ENCODE assay signal across 7 cellular contexts in genomic region chr17:4365628-4366311, GRCh38. TPM values are rescaled to one million over a fixed set of nuclear protein-coding genes. Genes with fewer than 3 reads are reported as not detected.
A peak's percentile ranks its signal among the peaks of the same experiment; 100 is the strongest.
DNase-seq lines count a peak whose midpoint lies in the region; ATAC-seq and TF ChIP-seq lines count a peak whose summit lies in the region.

No MANE protein-coding gene starts in this region.

- peaks cover 56% of the 10 kb centered on the region for H3K79me2 ChIP-seq in PC-3 (ENCODE audit: low read length)

- in situ Hi-C loops in G401 (cut with HindIII; ENCODE audit: low sequenced_read_pairs) = no loop called here

- H3K9me3 ChIP-seq in PC-3 (ENCODE audit: low read length) (no peaks in the 10 kb centered on the region), iPS-20b (ENCODE audit: insufficient read depth, low read depth, low read length) (no peaks in the 10 kb centered on the region; the same call in 1 of the 2 replicates), spleen (no peaks in the 10 kb centered on the region)

- DNase-seq in PC-3 (no peak), astrocyte of the hippocampus (ENCODE audit: low read depth, low spot score) (peak; percentile 59), spleen (peak; percentile 92), G401 (ENCODE audit: low spot score) (no peak)

- H3K27ac ChIP-seq in PC-3 (ENCODE audit: low read length) = peak overlapping the region; percentile 71
- peak overlapping the region; percentile 87 for H3K27ac ChIP-seq in iPS-20b (ENCODE audit: low read length)
- peak overlapping the region; percentile 95 to 100 (median 98) for H3K27ac ChIP-seq in spleen

- peaks cover 4% of the 10 kb centered on the region; the same call in 1 of the 2 replicates for H3K36me3 ChIP-seq in PC-3 (ENCODE audit: low read depth, low read length)
- H3K36me3 ChIP-seq in iPS-20b (ENCODE audit: insufficient read depth, low read depth, low read length) = peaks cover 12% of the 10 kb centered on the region; the same call in 1 of the 2 replicates
- H3K36me3 ChIP-seq in spleen = peaks cover 0 to 20% (median 3%) of the 10 kb centered on the region in 6 donors

- peak overlapping the region; percentile 95 for H3K4me2 ChIP-seq in PC-3 (ENCODE audit: low read length)

- POLR2A ChIA-PET in PC-3 (lab: Charles Lee; ENCODE audit: unreplicated experiment) = no interaction called here

- H3K4me1 ChIP-seq in PC-3 (ENCODE audit: insufficient read depth, low read length) (no peaks in the 10 kb centered on the region; the same call in 1 of the 2 replicates), iPS-20b (ENCODE audit: insufficient read depth, low read length) (no peaks in the 10 kb centered on the region; the same call in 1 of the 2 replicates), spleen (peaks cover 12 to 56% (median 37%) of the 10 kb centered on the region in 6 donors)

- H3K9ac ChIP-seq in PC-3 (ENCODE audit: low read length) = peak overlapping the region; percentile 92
- H3K9ac ChIP-seq in iPS-20b (ENCODE audit: low read depth, low read length) = peak overlapping the region; percentile 98

- CTCF ChIA-PET in PC-3 (lab: Charles Lee) = no interaction called here

- TF ChIP-seq CTCF in PC-3 (conservative IDR thresholded peaks at IDR 0.05; ENCODE audit: low read depth, low read length) (no peak), spleen (IDR thresholded peaks at IDR 0.05 in 8 of 11, conservative IDR thresholded peaks at IDR 0.05 in 3 of 11) (no peak)

- no TSS peak for BruUV-seq in PC-3 (replicated peaks; lab: Mats Ljungman, UMichigan)

- ATAC-seq in GM18868 (IDR thresholded peaks at IDR 0.05; ENCODE audit: unreplicated experiment) (peak; percentile 6), HG02759 (IDR thresholded peaks at IDR 0.05; ENCODE audit: unreplicated experiment) (peak; percentile 29), PC-3 (peak; percentile 23)

- H3K4me3 ChIP-seq in PC-3 (ENCODE audit: low read length) = peak overlapping the region; percentile 84
- H3K4me3 ChIP-seq in iPS-20b (ENCODE audit: low read length) = peak overlapping the region; percentile 96
- H3K4me3 ChIP-seq in spleen = peak overlapping the region; percentile 83 to 99 (median 98)

- peak overlapping the region; percentile 48 for H2AFZ ChIP-seq in PC-3 (ENCODE audit: low read length)

- peaks cover 14% of the 10 kb centered on the region; the same call in 1 of the 2 replicates for H4K20me1 ChIP-seq in PC-3 (ENCODE audit: low read length)

- TF ChIP-seq POLR2A in spleen (IDR thresholded peaks at IDR 0.05) = no peak

- 0 to 1% (median 1%) methylated on average over 7 to 81 of the region's 81 CpGs for WGBS in spleen, 5 donors

- intact Hi-C loops in PC-3 (cut with micrococcal nuclease) (loop anchor here (5.0 to 10.0 kb wide), 2 partner anchors 51 to 148 kb away; no protein-coding TSS in a partner anchor), spleen (cut with DNase I; ENCODE audit: low total_unique reads) (no loop called here)

- H3K9me2 ChIP-seq in PC-3 (replicated peaks; ENCODE audit: low read length) = no peaks in the 10 kb centered on the region

- no peaks in the 10 kb centered on the region for H3K27me3 ChIP-seq in PC-3 (ENCODE audit: low read length)
- no peaks in the 10 kb centered on the region for H3K27me3 ChIP-seq in iPS-20b (ENCODE audit: insufficient read depth, low read length)
- no peaks in the 10 kb centered on the region for H3K27me3 ChIP-seq in spleen (replicated peaks in 1 of 7)

- H3F3A ChIP-seq in PC-3 (ENCODE audit: low read length, unreplicated experiment) = no peaks in the 10 kb centered on the region

RNA-seq across cellular contexts. Expression of gene UBE2G1, which starts 0.7 kb away (rescaled TPM):
- 35.8 and 46.8 TPM in 2 replicates for total RNA-seq in PC-3 (2014; rRNA removed)
- total RNA-seq in spleen = 10 to 100 TPM; 43.8 to 59.7 (median 56.1) TPM
- 10 to 100 TPM; 10.7 to 15.2 (median 15.2) TPM for polyA plus RNA-seq in spleen
- 43.3 and 70.9 TPM in 2 replicates for total RNA-seq in G401 (2014; rRNA removed; shearing (Covaris generic))

Comparison
In these comparisons a context has a peak if more than half of its experiments do, and no peak if none do; other contexts are left out.
1. DNase-seq: peak in astrocyte of the hippocampus (single experiment) and spleen (single experiment); none in PC-3 (single experiment) and G401 (single experiment).
2. Peak in every context shown above with its lines, with median percentiles within 50 percentile points of each other: ATAC-seq, H3K27ac ChIP-seq and H3K4me3 ChIP-seq.